8 cellular contexts compared by ENCODE assay signal in the genomic region with DNA sequence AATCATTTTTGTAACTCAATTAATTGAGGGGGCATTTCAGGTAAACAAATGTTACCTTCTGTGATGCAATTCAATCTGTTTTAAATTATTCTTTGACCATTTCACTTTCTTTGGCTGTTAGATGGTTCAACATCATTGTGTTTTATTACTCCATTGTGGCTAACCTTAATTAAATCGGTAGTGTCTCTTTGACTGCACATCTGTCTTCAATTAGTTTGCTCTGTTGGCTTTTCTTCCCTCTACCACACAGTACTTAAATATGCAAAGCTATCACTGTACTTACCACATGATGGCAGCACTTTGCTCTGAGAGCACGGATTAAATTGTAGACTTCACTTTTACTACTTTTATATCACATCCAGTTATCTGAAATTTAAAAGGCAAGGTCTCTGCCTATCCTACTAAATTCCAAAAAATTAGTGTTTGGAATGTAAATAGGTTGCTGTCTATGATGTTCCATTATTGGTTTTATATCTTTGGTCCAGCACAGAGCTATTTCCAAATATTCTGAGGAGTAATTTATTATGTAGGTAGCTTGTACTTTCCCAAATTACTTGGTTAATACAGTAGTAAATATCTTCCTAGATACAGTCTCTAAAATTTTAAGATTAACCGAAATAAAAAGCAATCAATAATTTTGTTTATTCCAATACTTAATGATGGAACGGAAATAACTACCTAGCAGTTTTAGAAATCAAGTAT.
DNase-seq lines count a peak whose midpoint lies in the region; FAIRE-seq and TF ChIP-seq lines count a peak whose summit lies in the region.

No MANE protein-coding gene starts in this region.

- H3K27me3 ChIP-seq in small intestine (ENCODE audit: control insufficient read depth in 2 of 2, insufficient read depth in 2 of 2, low read length in 2 of 2) = no peaks in the 10 kb centered on the region

- WGBS in small intestine, 3 donors = 29 to 31% (median 31%) methylated on average over 4 of the region's 4 CpGs

- H3K4me3 ChIP-seq in foreskin fibroblast (ENCODE audit: low read depth in 1 of 2, low read length in 2 of 2) (no peak overlapping the region), small intestine (ENCODE audit: low read depth in 1 of 2, low read length in 2 of 2) (no peak overlapping the region)

- FAIRE-seq in small intestine (lab: Jason Lieb, UNC) = no peak

- no peaks in the 10 kb centered on the region for H3K9me3 ChIP-seq in small intestine (ENCODE audit: control insufficient read depth, low read depth)

- H3K27ac ChIP-seq in small intestine (ENCODE audit: low read depth in 1 of 2, low read length in 1 of 2) = no peak overlapping the region

- CTCF ChIA-PET in HEK293T (lab: Yijun Ruan, JAX) = interaction anchor here (0.6 to 1.2 kb wide), 5 partner anchors 9 to 457 kb away, joined by 3 to 4 read pairs (median 3); no protein-coding TSS in a partner anchor

- no peaks in the 10 kb centered on the region for H3K36me3 ChIP-seq in small intestine (ENCODE audit: control insufficient read depth in 2 of 2, insufficient read depth in 2 of 2, low read length in 2 of 2)

- TF ChIP-seq CTCF in foreskin fibroblast (IDR thresholded peaks at IDR 0.05; ENCODE audit: low read depth, low read length) = peak; percentile 69

- POLR2A ChIA-PET in HEK293T (lab: Yijun Ruan, JAX) = interaction anchor here (0.8 kb wide), 1 partner anchor 352 kb away, joined by 3 read pairs; the partner anchor contains the start of gene PCLO

- H3K4me1 ChIP-seq in small intestine (ENCODE audit: control insufficient read depth in 2 of 2, insufficient read depth in 1 of 2, low read depth in 1 of 2, low read length in 1 of 2) = no peaks in the 10 kb centered on the region

- DNase-seq in SIG-M5 treated with dmso at 0.1 percent for 504 hours (lab: John Stamatoyannopoulos, UW; ENCODE audit: unreplicated experiment) (peak; percentile 55), SIG-M5 (lab: John Stamatoyannopoulos, UW) (no peak), HEK293T (ENCODE audit: extremely low spot score) (peak; percentile 31), NCI-H1105 treated with DMSO at 0.1 percent for 48 hours (lab: John Stamatoyannopoulos, UW) (peak; percentile 66), SKM-1 (lab: John Stamatoyannopoulos, UW; ENCODE audit: unreplicated experiment) (peak; percentile 67), foreskin fibroblast (peak; percentile 81 to 90), small intestine (peak; percentile 57)
- no peak for DNase-seq in stimulated activated CD4-positive, alpha-beta T cell treated with anti-CD3 and anti-CD28 coated beads, Interleukin-4, amount 100 ng/mL, for 4 hours

TF ChIP-seq in HEK293T, 16 proteins besides CTCF, POLR2A, EP300 and RAD21:
- TF ChIP-seq ELF4 (IDR thresholded peaks at IDR 0.05) = no peak

Comparison
In these comparisons a context has a peak if more than half of its experiments do, and no peak if none do; other contexts are left out.
1. DNase-seq: peak in SIG-M5 treated with dmso at 0.1 percent for 504 hours (single experiment), HEK293T (single experiment), NCI-H1105 treated with DMSO at 0.1 percent for 48 hours (single experiment), SKM-1 (single experiment), foreskin fibroblast (2 of 2) and small intestine (single experiment); none in SIG-M5 (single experiment) and stimulated activated CD4-positive, alpha-beta T cell treated with anti-CD3 and anti-CD28 coated beads, Interleukin-4, amount 100 ng/mL, for 4 hours (0 of 2).